1 cellular context compared by ENCODE assay signal in the genomic region with DNA sequence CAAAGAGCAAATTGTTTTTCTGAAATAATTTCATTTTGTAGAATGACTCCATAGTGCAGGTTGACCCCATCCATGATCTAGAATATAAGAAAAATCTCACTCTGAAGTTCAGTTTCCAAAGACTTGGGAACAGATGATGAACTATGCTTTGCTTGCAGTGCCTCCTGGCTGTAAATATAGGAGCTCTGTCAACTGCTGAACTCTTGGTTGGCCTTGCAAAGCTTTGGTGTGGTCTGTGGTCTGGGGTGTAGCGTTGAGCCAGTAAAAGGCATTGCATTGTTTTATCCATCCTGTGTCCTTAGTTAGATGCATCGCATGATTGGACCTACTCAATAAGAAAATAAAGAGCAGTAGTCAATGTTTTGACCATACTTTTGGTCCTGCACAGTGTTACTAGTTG.
TF ChIP-seq lines count a peak whose summit lies in the region.

No MANE protein-coding gene starts in this region.

TF ChIP-seq in K562, 482 proteins besides CTCF, POLR2A, EP300 and RAD21 (continued from another document):
- TF ChIP-seq ZNF232 (CRISPR knock-in tag; IDR thresholded peaks at IDR 0.05) (no peak), CBFB (CRISPR knock-in tag; IDR thresholded peaks at IDR 0.05) (no peak), ZFP30 (CRISPR knock-in tag; IDR thresholded peaks at IDR 0.05; ENCODE audit: borderline replicate concordance) (no peak), ZNF586 (CRISPR knock-in tag; conservative IDR thresholded peaks at IDR 0.05) (no peak), SMC3 (conservative IDR thresholded peaks at IDR 0.05; ENCODE audit: insufficient read depth, low read depth, low read length) (0 out of 2 replicates have a peak, but pooled peaks have one; percentile 30)
- TF ChIP-seq, protein P1, sequence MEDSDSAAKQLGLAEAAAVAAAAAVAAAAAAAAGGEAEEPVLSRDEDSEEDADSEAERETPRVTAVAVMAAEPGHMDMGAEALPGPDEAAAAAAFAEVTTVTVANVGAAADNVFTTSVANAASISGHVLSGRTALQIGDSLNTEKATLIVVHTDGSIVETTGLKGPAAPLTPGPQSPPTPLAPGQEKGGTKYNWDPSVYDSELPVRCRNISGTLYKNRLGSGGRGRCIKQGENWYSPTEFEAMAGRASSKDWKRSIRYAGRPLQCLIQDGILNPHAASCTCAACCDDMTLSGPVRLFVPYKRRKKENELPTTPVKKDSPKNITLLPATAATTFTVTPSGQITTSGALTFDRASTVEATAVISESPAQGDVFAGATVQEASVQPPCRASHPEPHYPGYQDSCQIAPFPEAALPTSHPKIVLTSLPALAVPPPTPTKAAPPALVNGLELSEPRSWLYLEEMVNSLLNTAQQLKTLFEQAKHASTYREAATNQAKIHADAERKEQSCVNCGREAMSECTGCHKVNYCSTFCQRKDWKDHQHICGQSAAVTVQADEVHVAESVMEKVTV (CRISPR knock-in tag; IDR thresholded peaks at IDR 0.05), result peak; percentile 33; the same call in 1 of the 2 replicates
TF ChIP-seq in K562: peak in this region for 2.
